ENCODE assay signal across 18 cellular contexts in the genomic region with DNA sequence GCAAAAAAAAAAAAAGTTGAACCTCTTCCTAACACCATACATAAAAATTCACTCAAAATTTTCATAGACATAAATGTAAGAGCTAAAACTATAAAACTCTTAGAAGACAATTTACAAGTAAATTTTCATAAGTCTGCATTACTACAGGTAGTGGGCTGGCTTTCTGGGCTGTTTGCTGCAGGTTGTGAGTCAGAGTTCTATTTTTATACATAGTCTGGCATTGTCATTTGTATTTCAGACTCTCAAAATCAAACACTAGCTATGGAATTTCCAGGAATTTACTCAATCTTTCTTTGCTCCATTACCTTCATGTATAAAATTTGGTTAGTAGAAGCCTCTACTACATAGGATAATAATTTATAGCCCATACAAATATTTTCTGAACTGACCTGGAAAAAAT.
A peak's percentile ranks its signal among the peaks of the same experiment; 100 is the strongest.
DNase-seq lines count a peak whose midpoint lies in the region; ATAC-seq and TF ChIP-seq lines count a peak whose summit lies in the region.
"Had no signal": no experiment of that assay in that cellular context is flagged by ENCODE, and none has a peak within 500 bp of the region (broad histone marks: within the 10 kb centered on the region; RNA-seq: fewer than 3 reads in every experiment).

No MANE protein-coding gene starts in this region.

- POLR2A ChIA-PET in HEK293T (lab: Yijun Ruan, JAX): no interaction called here

- no peak for TF ChIP-seq CTCF in fibroblast of pulmonary artery (IDR thresholded peaks at IDR 0.05; ENCODE audit: low read length, missing control alignments)
- TF ChIP-seq CTCF in psoas muscle (IDR thresholded peaks at IDR 0.05): no peak

- in situ Hi-C loops in ACHN (cut with HindIII; ENCODE audit: low pct_ligation_motif_present, low pct_unique_long_range_greater_than_20kb, low sequenced_read_pairs): no loop called here

- CTCF ChIA-PET in HEK293T (lab: Yijun Ruan, JAX): interaction anchor here (0.7 kb wide), 1 partner anchor 17 kb away, joined by 7 read pairs; no protein-coding TSS in a partner anchor

- H3K36me3 ChIP-seq in psoas muscle (ENCODE audit: insufficient read depth in 1 of 2, low read depth in 1 of 2): no peaks in the 10 kb centered on the region

- peaks cover 0 to 3% (median 0%) of the 10 kb centered on the region in 3 donors for H3K27me3 ChIP-seq in psoas muscle (ENCODE audit: insufficient read depth in 3 of 3, low read length in 2 of 3)

- peak; percentile 77 for ATAC-seq in SK-N-SH treated with all-trans-retinoic acid at 6 μM for 48 hours
- no peak for ATAC-seq in psoas muscle
- ATAC-seq: Panc1 had no signal

- intact Hi-C loops in psoas muscle (cut with DNase I): no loop called here

- H3K9me3 ChIP-seq in psoas muscle: no peaks in the 10 kb centered on the region

- no peak overlapping the region for H3K4me3 ChIP-seq in fibroblast of pulmonary artery (replicated peaks; ENCODE audit: low read depth, low read length)
- no peak overlapping the region for H3K4me3 ChIP-seq in psoas muscle

- DNase-seq in ELR (ENCODE audit: low read depth): peak; percentile 14
- DNase-seq in fibroblast of pulmonary artery (ENCODE audit: low read depth): peak; percentile 28
- DNase-seq in putamen (ENCODE audit: low spot score): peak; percentile 1
- DNase-seq in NCI-H510A treated with DMSO at 0.1 percent for 48 hours (lab: John Stamatoyannopoulos, UW): no peak
- DNase-seq in HEK293T (ENCODE audit: extremely low spot score): no peak
- DNase-seq in psoas muscle: no peak
- DNase-seq in ACHN: no peak
- DNase-seq: COR-L47, DMS79 treated with DMSO at 0.1 percent for 48 hours, GF-D8, GOT3, NCI-H1092, NCI-H1694, NCI-H774, SHP77 treated with DMSO at 0.1 percent for 48 hours had no signal

- H3K27ac ChIP-seq in psoas muscle: no peak overlapping the region
- H3K27ac ChIP-seq: C4-2B had no signal

- no peaks in the 10 kb centered on the region for H3K4me1 ChIP-seq in psoas muscle

TF ChIP-seq in SK-N-SH treated with all-trans-retinoic acid at 6 μM for 48 hours, 23 proteins besides CTCF, POLR2A, EP300 and RAD21:
- TF ChIP-seq ZFP3 (CRISPR knock-in tag; IDR thresholded peaks at IDR 0.05) (no peak), PATZ1 (CRISPR knock-in tag; IDR thresholded peaks at IDR 0.05; ENCODE audit: borderline replicate concordance) (no peak), ZNF565 (CRISPR knock-in tag; conservative IDR thresholded peaks at IDR 0.05; ENCODE audit: low read depth) (no peak), ESRRG (CRISPR knock-in tag; IDR thresholded peaks at IDR 0.05) (no peak), ARNTL (CRISPR knock-in tag; IDR thresholded peaks at IDR 0.05; ENCODE audit: borderline replicate concordance, low read depth) (no peak), CSDC2 (CRISPR knock-in tag; IDR thresholded peaks at IDR 0.05) (no peak), PPARA (CRISPR knock-in tag; IDR thresholded peaks at IDR 0.05; ENCODE audit: borderline replicate concordance) (no peak), OSR1 (CRISPR knock-in tag; IDR thresholded peaks at IDR 0.05) (no peak), ISL1 (CRISPR knock-in tag; IDR thresholded peaks at IDR 0.05) (no peak)
- TF ChIP-seq, protein P1, sequence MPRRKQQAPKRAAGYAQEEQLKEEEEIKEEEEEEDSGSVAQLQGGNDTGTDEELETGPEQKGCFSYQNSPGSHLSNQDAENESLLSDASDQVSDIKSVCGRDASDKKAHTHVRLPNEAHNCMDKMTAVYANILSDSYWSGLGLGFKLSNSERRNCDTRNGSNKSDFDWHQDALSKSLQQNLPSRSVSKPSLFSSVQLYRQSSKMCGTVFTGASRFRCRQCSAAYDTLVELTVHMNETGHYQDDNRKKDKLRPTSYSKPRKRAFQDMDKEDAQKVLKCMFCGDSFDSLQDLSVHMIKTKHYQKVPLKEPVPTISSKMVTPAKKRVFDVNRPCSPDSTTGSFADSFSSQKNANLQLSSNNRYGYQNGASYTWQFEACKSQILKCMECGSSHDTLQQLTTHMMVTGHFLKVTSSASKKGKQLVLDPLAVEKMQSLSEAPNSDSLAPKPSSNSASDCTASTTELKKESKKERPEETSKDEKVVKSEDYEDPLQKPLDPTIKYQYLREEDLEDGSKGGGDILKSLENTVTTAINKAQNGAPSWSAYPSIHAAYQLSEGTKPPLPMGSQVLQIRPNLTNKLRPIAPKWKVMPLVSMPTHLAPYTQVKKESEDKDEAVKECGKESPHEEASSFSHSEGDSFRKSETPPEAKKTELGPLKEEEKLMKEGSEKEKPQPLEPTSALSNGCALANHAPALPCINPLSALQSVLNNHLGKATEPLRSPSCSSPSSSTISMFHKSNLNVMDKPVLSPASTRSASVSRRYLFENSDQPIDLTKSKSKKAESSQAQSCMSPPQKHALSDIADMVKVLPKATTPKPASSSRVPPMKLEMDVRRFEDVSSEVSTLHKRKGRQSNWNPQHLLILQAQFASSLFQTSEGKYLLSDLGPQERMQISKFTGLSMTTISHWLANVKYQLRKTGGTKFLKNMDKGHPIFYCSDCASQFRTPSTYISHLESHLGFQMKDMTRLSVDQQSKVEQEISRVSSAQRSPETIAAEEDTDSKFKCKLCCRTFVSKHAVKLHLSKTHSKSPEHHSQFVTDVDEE (CRISPR knock-in tag; IDR thresholded peaks at IDR 0.05): no peak

TF ChIP-seq in HEK293T, 16 proteins besides CTCF, POLR2A, EP300 and RAD21:
- TF ChIP-seq CTBP1 (IDR thresholded peaks at IDR 0.05; ENCODE audit: borderline replicate concordance) (no peak), HDGF (IDR thresholded peaks at IDR 0.05; ENCODE audit: borderline replicate concordance) (no peak), FOXK2 (IDR thresholded peaks at IDR 0.05) (no peak), FOXA1 (IDR thresholded peaks at IDR 0.05) (no peak), SUZ12 (IDR thresholded peaks at IDR 0.05) (no peak), L3MBTL2 (conservative IDR thresholded peaks at IDR 0.05) (no peak), PKNOX1 (IDR thresholded peaks at IDR 0.05) (no peak), ZNF384 (IDR thresholded peaks at IDR 0.05) (no peak), NFRKB (IDR thresholded peaks at IDR 0.05) (no peak), BHLHE40 (IDR thresholded peaks at IDR 0.05; ENCODE audit: borderline replicate concordance) (no peak), TARDBP (IDR thresholded peaks at IDR 0.05) (no peak), ARNT (IDR thresholded peaks at IDR 0.05) (no peak), ELF4 (IDR thresholded peaks at IDR 0.05) (no peak), FOXM1 (IDR thresholded peaks at IDR 0.05; ENCODE audit: borderline replicate concordance) (no peak), SP1 (IDR thresholded peaks at IDR 0.05) (no peak)

Comparison
In these comparisons a context has a peak if more than half of its experiments do, and no peak if none do; other contexts are left out.
1. DNase-seq: peak in ELR (single experiment), fibroblast of pulmonary artery (single experiment) and putamen (single experiment); none in NCI-H510A treated with DMSO at 0.1 percent for 48 hours (single experiment), HEK293T (single experiment), psoas muscle (0 of 2) and ACHN (single experiment).